Comparison of ENCODE assay signal across 8 cellular contexts in genomic region chr1:54229281-54229891, GRCh38. TPM values are rescaled to one million over a fixed set of nuclear protein-coding genes. Genes with fewer than 3 reads are reported as not detected.
DNase-seq lines count a peak whose midpoint lies in the region; ATAC-seq lines count a peak whose summit lies in the region.

No MANE protein-coding gene starts in this region.

- DNase-seq in stimulated activated naive CD4-positive, alpha-beta T cell treated with Interleukin-2 at 50 U/mL for 16 hours (lab: John Stamatoyannopoulos, UW) = peak; percentile 40
- DNase-seq in stimulated activated naive CD4-positive, alpha-beta T cell (lab: John Stamatoyannopoulos, UW) = no peak
- DNase-seq in activated T-helper 1 cell treated with anti-CD3 and anti-CD28 coated beads, Interleukin-12 subunit alpha, Interleukin-12 subunit beta, Interleukin-2, Interleukin-4 antibody, amounts not matched to agents 30 ng/mL and 10 ng/mL and 1 ng/mL, durations not matched to agents 14 hours and 24 hours and 36 hours (ENCODE audit: low spot score) = peak; percentile 8
- DNase-seq in left lobe of liver (ENCODE audit: low spot score) = no peak

- H3K4me1 Mint-ChIP-seq in activated T-helper 1 cell treated with anti-CD3 and anti-CD28 coated beads, Interleukin-12 subunit alpha, Interleukin-12 subunit beta, Interleukin-2, Interleukin-4 antibody, amounts not matched to agents 30 ng/mL and 10 ng/mL and 1 ng/mL, durations not matched to agents 14 hours and 24 hours and 36 hours (ENCODE audit: low read depth) = peaks cover 27% of the 10 kb centered on the region

- no peaks in the 10 kb centered on the region for H3K27me3 Mint-ChIP-seq in activated T-helper 1 cell treated with anti-CD3 and anti-CD28 coated beads, Interleukin-12 subunit alpha, Interleukin-12 subunit beta, Interleukin-2, Interleukin-4 antibody, amounts not matched to agents 30 ng/mL and 10 ng/mL and 1 ng/mL, durations not matched to agents 14 hours and 24 hours and 36 hours (ENCODE audit: insufficient read depth)

- intact Hi-C loops in activated T-helper 1 cell treated with anti-CD3 and anti-CD28 coated beads, Interleukin-12 subunit alpha, Interleukin-12 subunit beta, Interleukin-2, Interleukin-4 antibody, amounts not matched to agents 30 ng/mL and 10 ng/mL and 1 ng/mL, durations not matched to agents 14 hours and 24 hours and 36 hours (cut with micrococcal nuclease) = no loop called here

- ATAC-seq in left lobe of liver = peak; percentile 25
- no peak for ATAC-seq in HG03342 (IDR thresholded peaks at IDR 0.05; ENCODE audit: unreplicated experiment)
- no peak for ATAC-seq in GM18858 (IDR thresholded peaks at IDR 0.05; ENCODE audit: unreplicated experiment)
- ATAC-seq in GM21529 (IDR thresholded peaks at IDR 0.05; ENCODE audit: unreplicated experiment) = no peak
- no peak for ATAC-seq in HG02970 (IDR thresholded peaks at IDR 0.05; ENCODE audit: low FRiP score, unreplicated experiment)

- peak overlapping the region; percentile 70 for H3K4me3 Mint-ChIP-seq in activated T-helper 1 cell treated with anti-CD3 and anti-CD28 coated beads, Interleukin-12 subunit alpha, Interleukin-12 subunit beta, Interleukin-2, Interleukin-4 antibody, amounts not matched to agents 30 ng/mL and 10 ng/mL and 1 ng/mL, durations not matched to agents 14 hours and 24 hours and 36 hours

- peak overlapping the region; percentile 88 for H3K27ac Mint-ChIP-seq in activated T-helper 1 cell treated with anti-CD3 and anti-CD28 coated beads, Interleukin-12 subunit alpha, Interleukin-12 subunit beta, Interleukin-2, Interleukin-4 antibody, amounts not matched to agents 30 ng/mL and 10 ng/mL and 1 ng/mL, durations not matched to agents 14 hours and 24 hours and 36 hours

- H3K9me3 Mint-ChIP-seq in activated T-helper 1 cell treated with anti-CD3 and anti-CD28 coated beads, Interleukin-12 subunit alpha, Interleukin-12 subunit beta, Interleukin-2, Interleukin-4 antibody, amounts not matched to agents 30 ng/mL and 10 ng/mL and 1 ng/mL, durations not matched to agents 14 hours and 24 hours and 36 hours = no peaks in the 10 kb centered on the region

- peaks cover 25% of the 10 kb centered on the region for H3K36me3 Mint-ChIP-seq in activated T-helper 1 cell treated with anti-CD3 and anti-CD28 coated beads, Interleukin-12 subunit alpha, Interleukin-12 subunit beta, Interleukin-2, Interleukin-4 antibody, amounts not matched to agents 30 ng/mL and 10 ng/mL and 1 ng/mL, durations not matched to agents 14 hours and 24 hours and 36 hours (ENCODE audit: low read depth)

RNA-seq across cellular contexts. Expression of gene MRPL37, which starts 29.4 kb away (rescaled TPM):
- total RNA-seq in activated T-helper 1 cell treated with anti-CD3 and anti-CD28 coated beads, Interleukin-12 subunit alpha, Interleukin-12 subunit beta, Interleukin-2, Interleukin-4 antibody, amounts not matched to agents 30 ng/mL and 10 ng/mL and 1 ng/mL, durations not matched to agents 14 hours and 24 hours and 36 hours = 145 and 150 TPM in 2 replicates
- 88.9 TPM for total RNA-seq in left lobe of liver

RNA-seq across cellular contexts. Expression of gene CYB5RL, which starts 29.6 kb away (rescaled TPM):
- total RNA-seq in activated T-helper 1 cell treated with anti-CD3 and anti-CD28 coated beads, Interleukin-12 subunit alpha, Interleukin-12 subunit beta, Interleukin-2, Interleukin-4 antibody, amounts not matched to agents 30 ng/mL and 10 ng/mL and 1 ng/mL, durations not matched to agents 14 hours and 24 hours and 36 hours = 8.3 and 11.3 TPM in 2 replicates
- 3.5 TPM for total RNA-seq in left lobe of liver

Comparison
In these comparisons a context has a peak if more than half of its experiments do, and no peak if none do; other contexts are left out.
1. DNase-seq: peak in stimulated activated naive CD4-positive, alpha-beta T cell treated with Interleukin-2 at 50 U/mL for 16 hours (single experiment) and activated T-helper 1 cell treated with anti-CD3 and anti-CD28 coated beads, Interleukin-12 subunit alpha, Interleukin-12 subunit beta, Interleukin-2, Interleukin-4 antibody, amounts not matched to agents 30 ng/mL and 10 ng/mL and 1 ng/mL, durations not matched to agents 14 hours and 24 hours and 36 hours (single experiment); none in stimulated activated naive CD4-positive, alpha-beta T cell (0 of 6) and left lobe of liver (single experiment).